Comparison of ENCODE assay signal across 8 cellular contexts in genomic region chr2:39778775-39779751, GRCh38. TPM values are rescaled to one million over a fixed set of nuclear protein-coding genes. Genes with fewer than 3 reads are reported as not detected.
DNase-seq lines count a peak whose midpoint lies in the region; ATAC-seq and TF ChIP-seq lines count a peak whose summit lies in the region.

Gene THUMPD2, minus strand, starts transcription at chr2:39779258. Its CDS starts 19 bp downstream, at chr2:39779239.

- peak; percentile 78 for DNase-seq in AG08395 (ENCODE audit: low spot score)
- DNase-seq in NCI-H2227 treated with DMSO at 0.1 percent for 48 hours (lab: John Stamatoyannopoulos, UW), result peak; percentile 76
- peak; percentile 39 for DNase-seq in activated CD4-positive, alpha-beta T cell treated with anti-CD3 and anti-CD28 coated beads for 1 hour
- no peak for DNase-seq in chondrocyte (ENCODE audit: low spot score)
- DNase-seq in kidney tubule cell (ENCODE audit: low spot score), result peak; percentile 77
- DNase-seq in stimulated activated CD4-positive, alpha-beta T cell treated with anti-CD3 and anti-CD28 coated beads, Interleukin-15, amount 100 ng/mL, for 48 hours (ENCODE audit: low read depth in 2 of 2), result peak; percentile 38 to 62

- peak; percentile 86 for ATAC-seq in GM18867 (IDR thresholded peaks at IDR 0.05; ENCODE audit: unreplicated experiment)
- ATAC-seq in HG03095 (IDR thresholded peaks at IDR 0.05; ENCODE audit: unreplicated experiment), result peak; percentile 72

- peaks cover 3% of the 10 kb centered on the region for H3K9me3 Mint-ChIP-seq in chondrocyte (ENCODE audit: low read depth)

- TF ChIP-seq CTCF in chondrocyte (IDR thresholded peaks at IDR 0.05), result peak; percentile 19

- peaks cover 55% of the 10 kb centered on the region for H3K4me1 Mint-ChIP-seq in chondrocyte (ENCODE audit: low read depth)

- H3K4me3 Mint-ChIP-seq in chondrocyte (ENCODE audit: unreplicated experiment), result peak within 1 kb of the TSS; percentile 85

- peaks cover 2% of the 10 kb centered on the region for H3K36me3 Mint-ChIP-seq in chondrocyte (ENCODE audit: low read depth)

- no peaks in the 10 kb centered on the region for H3K27me3 Mint-ChIP-seq in chondrocyte (ENCODE audit: low read depth)

- peak within 1 kb of the TSS; percentile 88 for H3K27ac Mint-ChIP-seq in chondrocyte (ENCODE audit: unreplicated experiment)

RNA-seq across cellular contexts. Expression of gene THUMPD2, which starts in this region (rescaled TPM):
- total RNA-seq in chondrocyte, result 7.7 to 13.1 TPM (median 8.2 TPM) in 3 replicates
